ENCODE assay signal across 2 cellular contexts in genomic region chr12:119008691-119009221, GRCh38.
TF ChIP-seq lines count a peak whose summit lies in the region.

No MANE protein-coding gene starts in this region.

TF ChIP-seq in SK-N-SH, 30 proteins besides CTCF, POLR2A, EP300 and RAD21 (continued from another document):
- TF ChIP-seq CHD2 (IDR thresholded peaks at IDR 0.05; ENCODE audit: low read length, partially characterized antibody), result no peak
- no peak for TF ChIP-seq MEF2A (IDR thresholded peaks at IDR 0.05; ENCODE audit: borderline replicate concordance, low read depth)
- TF ChIP-seq FOXJ3 (CRISPR knock-in tag; IDR thresholded peaks at IDR 0.05), result 0 out of 2 replicates have a peak, but pooled peaks have one; percentile 52
- TF ChIP-seq GABPA (IDR thresholded peaks at IDR 0.05; ENCODE audit: low read depth), result no peak
- no peak for TF ChIP-seq RFX5 (IDR thresholded peaks at IDR 0.05; ENCODE audit: low read length)
- TF ChIP-seq TEAD4 (IDR thresholded peaks at IDR 0.05; ENCODE audit: borderline replicate concordance, insufficient read depth), result no peak
- TF ChIP-seq, protein P1, sequence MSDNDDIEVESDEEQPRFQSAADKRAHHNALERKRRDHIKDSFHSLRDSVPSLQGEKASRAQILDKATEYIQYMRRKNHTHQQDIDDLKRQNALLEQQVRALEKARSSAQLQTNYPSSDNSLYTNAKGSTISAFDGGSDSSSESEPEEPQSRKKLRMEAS (IDR thresholded peaks at IDR 0.05; ENCODE audit: low read depth), result no peak
- TF ChIP-seq, protein P2, sequence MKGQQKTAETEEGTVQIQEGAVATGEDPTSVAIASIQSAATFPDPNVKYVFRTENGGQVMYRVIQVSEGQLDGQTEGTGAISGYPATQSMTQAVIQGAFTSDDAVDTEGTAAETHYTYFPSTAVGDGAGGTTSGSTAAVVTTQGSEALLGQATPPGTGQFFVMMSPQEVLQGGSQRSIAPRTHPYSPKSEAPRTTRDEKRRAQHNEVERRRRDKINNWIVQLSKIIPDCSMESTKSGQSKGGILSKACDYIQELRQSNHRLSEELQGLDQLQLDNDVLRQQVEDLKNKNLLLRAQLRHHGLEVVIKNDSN (IDR thresholded peaks at IDR 0.05; ENCODE audit: borderline replicate concordance, low read depth), result no peak
- TF ChIP-seq RCOR1 (IDR thresholded peaks at IDR 0.05; ENCODE audit: low read length), result peak; percentile 27; the same call in 1 of the 2 replicates
- TF ChIP-seq TAF1 (IDR thresholded peaks at IDR 0.05; ENCODE audit: borderline replicate concordance, low read depth, low read length), result no peak
- no peak for TF ChIP-seq NFIC (IDR thresholded peaks at IDR 0.05; ENCODE audit: borderline replicate concordance)
- peak; percentile 64 for TF ChIP-seq GATA2 (CRISPR knock-in tag; IDR thresholded peaks at IDR 0.05)
- TF ChIP-seq SMC3 (IDR thresholded peaks at IDR 0.05; ENCODE audit: low read depth, low read length), result no peak
- TF ChIP-seq IRF3 (IDR thresholded peaks at IDR 0.05; ENCODE audit: low read depth, low read length), result no peak
TF ChIP-seq in SK-N-SH: peak in this region for 4.

TF ChIP-seq in SK-N-SH treated with all-trans-retinoic acid at 6 μM for 48 hours, 23 proteins besides CTCF, POLR2A, EP300 and RAD21 (continued from another document):
- TF ChIP-seq CSRNP3 (CRISPR knock-in tag; IDR thresholded peaks at IDR 0.05), result no peak
- no peak for TF ChIP-seq TOX (CRISPR knock-in tag; IDR thresholded peaks at IDR 0.05; ENCODE audit: borderline replicate concordance)
- no peak for TF ChIP-seq PPARA (CRISPR knock-in tag; IDR thresholded peaks at IDR 0.05; ENCODE audit: borderline replicate concordance)
- no peak for TF ChIP-seq ESRRG (CRISPR knock-in tag; IDR thresholded peaks at IDR 0.05)
- TF ChIP-seq ZC3H10 (CRISPR knock-in tag; IDR thresholded peaks at IDR 0.05), result no peak
